ENCODE assay signal across 14 cellular contexts in the genomic region with DNA sequence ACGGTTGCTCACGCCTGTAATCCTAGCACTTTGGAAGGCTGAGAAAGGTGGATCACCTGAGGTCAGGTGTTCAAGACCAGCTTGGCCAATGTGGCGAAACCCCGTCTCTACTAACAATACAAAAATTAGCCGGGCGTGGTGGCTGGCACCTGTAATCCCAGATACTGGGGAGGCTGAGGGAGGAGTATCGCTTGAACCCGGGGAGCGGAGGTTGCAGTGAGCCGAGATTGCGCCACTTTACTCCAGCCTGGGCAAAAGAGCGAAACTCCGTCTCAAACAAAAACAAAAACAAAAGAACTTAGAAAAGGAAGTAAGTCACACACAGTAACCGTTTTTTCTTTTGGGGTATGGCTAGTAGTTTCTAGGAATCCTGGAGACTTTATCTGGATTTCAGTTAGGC. TPM values are rescaled to one million over a fixed set of nuclear protein-coding genes. Genes with fewer than 3 reads are reported as not detected.
DNase-seq lines count a peak whose midpoint lies in the region; ATAC-seq and TF ChIP-seq lines count a peak whose summit lies in the region.
"Had no signal": no experiment of that assay in that cellular context is flagged by ENCODE, and none has a peak within 500 bp of the region (broad histone marks: within the 10 kb centered on the region; RNA-seq: fewer than 3 reads in every experiment).

No MANE protein-coding gene starts in this region.

- no peaks in the 10 kb centered on the region for H3K9me3 Mint-ChIP-seq in activated T-cell treated with anti-CD3 and anti-CD28 coated beads, Interleukin-2, amount 50 U/mL, for 4 hours
- no peaks in the 10 kb centered on the region for H3K9me3 Mint-ChIP-seq in stimulated activated effector memory CD8-positive, alpha-beta T cell treated with anti-CD3 and anti-CD28 coated beads, Interleukin-12 subunit alpha, Interleukin-12 subunit beta, amount 100 ng/mL, for 72 hours

- no peak for TF ChIP-seq POLR2A in esophagus muscularis mucosa (IDR thresholded peaks at IDR 0.05; ENCODE audit: low read depth)

- TF ChIP-seq EP300 in esophagus muscularis mucosa (IDR thresholded peaks at IDR 0.05), result no peak

- intact Hi-C loops in esophagus muscularis mucosa (cut with DNase I), result loop anchor here (10.0 kb wide), 1 partner anchor 45 kb away; no protein-coding TSS in a partner anchor

- WGBS in esophagus muscularis mucosa, result 92% methylated on average over 14 of the region's 14 CpGs

- H3K36me3 Mint-ChIP-seq in activated T-cell treated with anti-CD3 and anti-CD28 coated beads, Interleukin-2, amount 50 U/mL, for 4 hours (ENCODE audit: insufficient read depth), result no peaks in the 10 kb centered on the region
- H3K36me3 Mint-ChIP-seq in stimulated activated effector memory CD8-positive, alpha-beta T cell treated with anti-CD3 and anti-CD28 coated beads, Interleukin-12 subunit alpha, Interleukin-12 subunit beta, amount 100 ng/mL, for 72 hours, result no peaks in the 10 kb centered on the region

- H3K27me3 Mint-ChIP-seq in activated T-cell treated with anti-CD3 and anti-CD28 coated beads, Interleukin-2, amount 50 U/mL, for 4 hours (ENCODE audit: low read depth), result no peaks in the 10 kb centered on the region

- no peaks in the 10 kb centered on the region for H3K27me3 ChIP-seq in RWPE2 (ENCODE audit: insufficient read depth, poor library complexity, severe bottlenecking)
- no peaks in the 10 kb centered on the region for H3K27me3 ChIP-seq in esophagus muscularis mucosa

- no peak for ATAC-seq in activated T-cell treated with anti-CD3 and anti-CD28 coated beads, Interleukin-2, amount 50 U/mL, for 4 hours
- no peak for ATAC-seq in RWPE2 (ENCODE audit: low read depth)
- no peak for ATAC-seq in stimulated activated effector memory CD8-positive, alpha-beta T cell treated with anti-CD3 and anti-CD28 coated beads, Interleukin-12 subunit alpha, Interleukin-12 subunit beta, amount 100 ng/mL, for 72 hours

- TF ChIP-seq CTCF in RWPE2 (IDR thresholded peaks at IDR 0.05; ENCODE audit: poor library complexity, severe bottlenecking) (no peak), esophagus muscularis mucosa (IDR thresholded peaks at IDR 0.05) (no peak)

- DNase-seq in activated T-cell treated with anti-CD3 and anti-CD28 coated beads, Interleukin-2, amount 50 U/mL, for 4 hours, result no peak
- DNase-seq in activated T-cell treated with anti-CD3 and anti-CD28 coated beads for 4 hours (no peak), RWPE2 (ENCODE audit: low spot score) (no peak), esophagus muscularis mucosa (ENCODE audit: extremely low spot score) (no peak), NCI-H1092 treated with DMSO at 0.1 percent for 48 hours (lab: John Stamatoyannopoulos, UW) (no peak), DMS114 treated with DMSO at 0.1 percent for 48 hours (lab: John Stamatoyannopoulos, UW; ENCODE audit: unreplicated experiment) (no peak)
- DNase-seq in stimulated activated effector memory CD8-positive, alpha-beta T cell treated with anti-CD3 and anti-CD28 coated beads, Interleukin-12 subunit alpha, Interleukin-12 subunit beta, amount 100 ng/mL, for 72 hours (ENCODE audit: low spot score in 2 of 2), result no peak
- DNase-seq in activated effector memory CD4-positive, alpha-beta T cell treated with anti-CD3 and anti-CD28 coated beads, Interleukin-2, amount 50 U/mL, for 16 hours, result no peak
- DNase-seq: activated effector memory CD4-positive, alpha-beta T cell treated with Interleukin-2 at 50 U/mL for 16 hours; central memory CD4-positive, alpha-beta T cell; erythroblast; hippocampal formation; NCI-H1105 treated with DMSO at 0.1 percent for 48 hours; stimulated activated CD4-positive, alpha-beta T cell treated with anti-CD3 and anti-CD28 coated beads, Interleukin-2, amount 100 ng/mL, for 24 hours had no signal

- H3K27ac Mint-ChIP-seq in stimulated activated effector memory CD8-positive, alpha-beta T cell treated with anti-CD3 and anti-CD28 coated beads, Interleukin-12 subunit alpha, Interleukin-12 subunit beta, amount 100 ng/mL, for 72 hours, result no peak overlapping the region

- no peak overlapping the region for H3K4me3 ChIP-seq in RWPE2 (ENCODE audit: severe bottlenecking)
- peak overlapping the region in 1 of 4 donors; percentile 88 for H3K4me3 ChIP-seq in esophagus muscularis mucosa

- H3K27ac ChIP-seq in RWPE2 (ENCODE audit: poor library complexity, severe bottlenecking), result peak overlapping the region; percentile 92
- peak overlapping the region in 3 of 4 donors; percentile 98 to 99 (median 99) for H3K27ac ChIP-seq in esophagus muscularis mucosa (replicated peaks in 1 of 4)

- peak overlapping the region; percentile 88 for H3K4me3 Mint-ChIP-seq in activated T-cell treated with anti-CD3 and anti-CD28 coated beads, Interleukin-2, amount 50 U/mL, for 4 hours
- H3K4me3 Mint-ChIP-seq in stimulated activated effector memory CD8-positive, alpha-beta T cell treated with anti-CD3 and anti-CD28 coated beads, Interleukin-12 subunit alpha, Interleukin-12 subunit beta, amount 100 ng/mL, for 72 hours, result peak overlapping the region; percentile 76

- peaks cover 22% of the 10 kb centered on the region for H3K4me1 Mint-ChIP-seq in activated T-cell treated with anti-CD3 and anti-CD28 coated beads, Interleukin-2, amount 50 U/mL, for 4 hours (ENCODE audit: low read depth)
- peaks cover 19% of the 10 kb centered on the region for H3K4me1 Mint-ChIP-seq in stimulated activated effector memory CD8-positive, alpha-beta T cell treated with anti-CD3 and anti-CD28 coated beads, Interleukin-12 subunit alpha, Interleukin-12 subunit beta, amount 100 ng/mL, for 72 hours

- H3K9me3 ChIP-seq in RWPE2 (ENCODE audit: severe bottlenecking) (no peaks in the 10 kb centered on the region), esophagus muscularis mucosa (no peaks in the 10 kb centered on the region)

- H3K36me3 ChIP-seq in RWPE2 (ENCODE audit: low read depth), result no peaks in the 10 kb centered on the region
- no peaks in the 10 kb centered on the region for H3K36me3 ChIP-seq in esophagus muscularis mucosa

- H3K4me1 ChIP-seq in RWPE2 (ENCODE audit: insufficient read depth, poor library complexity, severe bottlenecking) (peaks cover 3% of the 10 kb centered on the region), esophagus muscularis mucosa (peaks cover 14 to 31% (median 28%) of the 10 kb centered on the region in 4 donors)

RNA-seq across cellular contexts. Expression of gene PALS1, which starts 1.7 kb away (rescaled TPM):
- 10 to 100 TPM; 10.6 to 14.5 (median 12.8) TPM for total RNA-seq in activated T-cell treated with anti-CD3 and anti-CD28 coated beads, Interleukin-2, amount 50 U/mL, for 4 hours
- 10 to 100 TPM; 17.6 to 25.4 (median 19.6) TPM for total RNA-seq in esophagus muscularis mucosa

RNA-seq across cellular contexts. Expression of gene GARIN2, which starts 50.3 kb away (rescaled TPM):
- total RNA-seq in activated T-cell treated with anti-CD3 and anti-CD28 coated beads, Interleukin-2, amount 50 U/mL, for 4 hours, result not detected
- not detected for total RNA-seq in esophagus muscularis mucosa
